1 cellular context compared by ENCODE assay signal in genomic region chr1:115710859-115711624, GRCh38.
A peak's percentile ranks its signal among the peaks of the same experiment; 100 is the strongest.
TF ChIP-seq lines count a peak whose summit lies in the region.

No MANE protein-coding gene starts in this region.

TF ChIP-seq in HepG2, 621 proteins besides CTCF, POLR2A, EP300 and RAD21 (continued from another document and continues in another):
- TF ChIP-seq FOXA1 (IDR thresholded peaks at IDR 0.05) (0 out of 2 replicates have a peak, but pooled peaks have one; percentile 24), FOXA1 (CRISPR knock-in tag; IDR thresholded peaks at IDR 0.05) (peak; percentile 95), ZBTB33 (CRISPR knock-in tag; IDR thresholded peaks at IDR 0.05) (0 out of 2 replicates have a peak, but pooled peaks have one; percentile 16), ZNF710 (CRISPR knock-in tag; IDR thresholded peaks at IDR 0.05; ENCODE audit: borderline replicate concordance) (peak; percentile 19; the same call in 1 of the 2 replicates), FOXA3 (CRISPR knock-in tag; IDR thresholded peaks at IDR 0.05) (peak; percentile 87), XRCC5 (optimal IDR thresholded peaks at IDR 0.05; ENCODE audit: low read length) (peak; percentile 43), DDIT3 (CRISPR knock-in tag; IDR thresholded peaks at IDR 0.05) (no peak), NR2F2 (IDR thresholded peaks at IDR 0.05; ENCODE audit: borderline replicate concordance, low read depth) (peak; percentile 67; the same call in 1 of the 2 replicates), CEBPG (CRISPR knock-in tag; IDR thresholded peaks at IDR 0.05) (peak; percentile 87), YY1 (IDR thresholded peaks at IDR 0.05; ENCODE audit: insufficient read depth, insufficient replicate concordance, low read depth, low read length) (no peak), SOX5 (CRISPR knock-in tag; IDR thresholded peaks at IDR 0.05; ENCODE audit: borderline replicate concordance) (peak; percentile 67), LCORL (IDR thresholded peaks at IDR 0.05) (no peak), LCORL (CRISPR knock-in tag; IDR thresholded peaks at IDR 0.05) (peak; percentile 35; the same call in 1 of the 2 replicates), KDM2A (CRISPR knock-in tag; IDR thresholded peaks at IDR 0.05; ENCODE audit: borderline replicate concordance, low read depth) (no peak), MAX (IDR thresholded peaks at IDR 0.05) (peak; percentile 3; the same call in 1 of the 2 replicates), ARID3A (IDR thresholded peaks at IDR 0.05; ENCODE audit: low read depth, low read length) (no peak), ZNF512 (CRISPR knock-in tag; IDR thresholded peaks at IDR 0.05) (no peak), ARID5B (CRISPR knock-in tag; IDR thresholded peaks at IDR 0.05) (peak; percentile 80), ZNF607 (CRISPR knock-in tag; IDR thresholded peaks at IDR 0.05; ENCODE audit: borderline replicate concordance) (no peak), ZNF598 (CRISPR knock-in tag; IDR thresholded peaks at IDR 0.05; ENCODE audit: borderline replicate concordance) (no peak), KDM6A (CRISPR knock-in tag; IDR thresholded peaks at IDR 0.05; ENCODE audit: low read depth) (0 out of 2 replicates have a peak, but pooled peaks have one; percentile 51), ZNF33B (CRISPR knock-in tag; IDR thresholded peaks at IDR 0.05) (no peak), U2AF2 (IDR thresholded peaks at IDR 0.05; ENCODE audit: low read depth, low read length) (no peak), KLF16 (CRISPR knock-in tag; IDR thresholded peaks at IDR 0.05) (no peak), KDM4B (CRISPR knock-in tag; IDR thresholded peaks at IDR 0.05) (no peak), UBTF (CRISPR knock-in tag; IDR thresholded peaks at IDR 0.05) (peak; percentile 28; the same call in 1 of the 2 replicates), ZNF552 (CRISPR knock-in tag; IDR thresholded peaks at IDR 0.05; ENCODE audit: borderline replicate concordance) (no peak), ARID4A (CRISPR knock-in tag; IDR thresholded peaks at IDR 0.05; ENCODE audit: borderline replicate concordance) (peak; percentile 39; the same call in 1 of the 2 replicates), ISL2 (CRISPR knock-in tag; IDR thresholded peaks at IDR 0.05) (0 out of 2 replicates have a peak, but pooled peaks have one; percentile 39), RXRB (CRISPR knock-in tag; IDR thresholded peaks at IDR 0.05; ENCODE audit: borderline replicate concordance) (peak; percentile 46; the same call in 1 of the 2 replicates), SAP130 (CRISPR knock-in tag; IDR thresholded peaks at IDR 0.05; ENCODE audit: low read depth) (peak; percentile 72), PAXIP1 (CRISPR knock-in tag; conservative IDR thresholded peaks at IDR 0.05) (peak; percentile 52), WIZ (CRISPR knock-in tag; IDR thresholded peaks at IDR 0.05) (no peak), FOXK1 (CRISPR knock-in tag; IDR thresholded peaks at IDR 0.05; ENCODE audit: borderline replicate concordance, low read depth) (peak; percentile 38; the same call in 1 of the 2 replicates), RORA (CRISPR knock-in tag; IDR thresholded peaks at IDR 0.05) (no peak)
